ENCODE assay signal across 1 cellular context in genomic region chr22:19644314-19645223, GRCh38.
TF ChIP-seq lines count a peak whose summit lies in the region.

No MANE protein-coding gene starts in this region.

TF ChIP-seq in K562, 482 proteins besides CTCF, POLR2A, EP300 and RAD21 (continued from another document and continues in another):
- no peak; the same call in 1 of the 2 replicates for TF ChIP-seq PBX2 (CRISPR knock-in tag; IDR thresholded peaks at IDR 0.05; ENCODE audit: low read depth)
- TF ChIP-seq PBX2 (tag; conservative IDR thresholded peaks at IDR 0.05; ENCODE audit: low read depth) = no peak
- TF ChIP-seq, protein P1, sequence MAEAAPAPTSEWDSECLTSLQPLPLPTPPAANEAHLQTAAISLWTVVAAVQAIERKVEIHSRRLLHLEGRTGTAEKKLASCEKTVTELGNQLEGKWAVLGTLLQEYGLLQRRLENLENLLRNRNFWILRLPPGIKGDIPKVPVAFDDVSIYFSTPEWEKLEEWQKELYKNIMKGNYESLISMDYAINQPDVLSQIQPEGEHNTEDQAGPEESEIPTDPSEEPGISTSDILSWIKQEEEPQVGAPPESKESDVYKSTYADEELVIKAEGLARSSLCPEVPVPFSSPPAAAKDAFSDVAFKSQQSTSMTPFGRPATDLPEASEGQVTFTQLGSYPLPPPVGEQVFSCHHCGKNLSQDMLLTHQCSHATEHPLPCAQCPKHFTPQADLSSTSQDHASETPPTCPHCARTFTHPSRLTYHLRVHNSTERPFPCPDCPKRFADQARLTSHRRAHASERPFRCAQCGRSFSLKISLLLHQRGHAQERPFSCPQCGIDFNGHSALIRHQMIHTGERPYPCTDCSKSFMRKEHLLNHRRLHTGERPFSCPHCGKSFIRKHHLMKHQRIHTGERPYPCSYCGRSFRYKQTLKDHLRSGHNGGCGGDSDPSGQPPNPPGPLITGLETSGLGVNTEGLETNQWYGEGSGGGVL (CRISPR knock-in tag; IDR thresholded peaks at IDR 0.05) = no peak
- TF ChIP-seq, protein P2, sequence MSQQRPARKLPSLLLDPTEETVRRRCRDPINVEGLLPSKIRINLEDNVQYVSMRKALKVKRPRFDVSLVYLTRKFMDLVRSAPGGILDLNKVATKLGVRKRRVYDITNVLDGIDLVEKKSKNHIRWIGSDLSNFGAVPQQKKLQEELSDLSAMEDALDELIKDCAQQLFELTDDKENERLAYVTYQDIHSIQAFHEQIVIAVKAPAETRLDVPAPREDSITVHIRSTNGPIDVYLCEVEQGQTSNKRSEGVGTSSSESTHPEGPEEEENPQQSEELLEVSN (IDR thresholded peaks at IDR 0.05; ENCODE audit: borderline replicate concordance in 1 of 2, extremely low read depth in 1 of 2, insufficient read depth in 1 of 2, insufficient read length in 1 of 2, low read depth in 1 of 2, low read length in 1 of 2, poor library complexity in 1 of 2, severe bottlenecking in 1 of 2) = peak in 1 of 2 experiments; percentile 35
- TF ChIP-seq ZNF354B (CRISPR knock-in tag; IDR thresholded peaks at IDR 0.05) = no peak
- no peak for TF ChIP-seq NCOA1 (IDR thresholded peaks at IDR 0.05; ENCODE audit: low read depth)
- TF ChIP-seq ARID3B (CRISPR knock-in tag; IDR thresholded peaks at IDR 0.05; ENCODE audit: borderline replicate concordance) = 0 out of 2 replicates have a peak, but pooled peaks have one; percentile 55
- TF ChIP-seq CREB5 (CRISPR knock-in tag; IDR thresholded peaks at IDR 0.05) = no peak
- TF ChIP-seq HBP1 (CRISPR knock-in tag; IDR thresholded peaks at IDR 0.05) = no peak
- peak; percentile 19 for TF ChIP-seq KDM5B (IDR thresholded peaks at IDR 0.05; ENCODE audit: insufficient replicate concordance, low read depth, low read length)
- TF ChIP-seq HCFC1 (IDR thresholded peaks at IDR 0.05; ENCODE audit: low read depth, low read length) = no peak
- no peak; the same call in 1 of the 2 replicates for TF ChIP-seq ESRRA (IDR thresholded peaks at IDR 0.05; ENCODE audit: borderline replicate concordance, low read depth)
- no peak for TF ChIP-seq MEF2A (IDR thresholded peaks at IDR 0.05; ENCODE audit: control insufficient read depth, low read depth, low read length)
- TF ChIP-seq HNRNPL (IDR thresholded peaks at IDR 0.05; ENCODE audit: low read depth, low read length) = no peak
- TF ChIP-seq TFAP4 (CRISPR knock-in tag; IDR thresholded peaks at IDR 0.05; ENCODE audit: borderline replicate concordance) = no peak
- TF ChIP-seq HMG20B (CRISPR knock-in tag; IDR thresholded peaks at IDR 0.05) = no peak
- TF ChIP-seq IRF9 (tag; IDR thresholded peaks at IDR 0.05) = peak; percentile 13; the same call in 1 of the 2 replicates
- no peak for TF ChIP-seq SIN3A (IDR thresholded peaks at IDR 0.05; ENCODE audit: borderline replicate concordance in 2 of 2, control insufficient read depth in 1 of 2, low read depth in 2 of 2, low read length in 2 of 2)
- no peak for TF ChIP-seq ATF3 (IDR thresholded peaks at IDR 0.05)
- TF ChIP-seq ATF3 (CRISPR knock-in tag; conservative IDR thresholded peaks at IDR 0.05) = no peak
- TF ChIP-seq, protein P3, sequence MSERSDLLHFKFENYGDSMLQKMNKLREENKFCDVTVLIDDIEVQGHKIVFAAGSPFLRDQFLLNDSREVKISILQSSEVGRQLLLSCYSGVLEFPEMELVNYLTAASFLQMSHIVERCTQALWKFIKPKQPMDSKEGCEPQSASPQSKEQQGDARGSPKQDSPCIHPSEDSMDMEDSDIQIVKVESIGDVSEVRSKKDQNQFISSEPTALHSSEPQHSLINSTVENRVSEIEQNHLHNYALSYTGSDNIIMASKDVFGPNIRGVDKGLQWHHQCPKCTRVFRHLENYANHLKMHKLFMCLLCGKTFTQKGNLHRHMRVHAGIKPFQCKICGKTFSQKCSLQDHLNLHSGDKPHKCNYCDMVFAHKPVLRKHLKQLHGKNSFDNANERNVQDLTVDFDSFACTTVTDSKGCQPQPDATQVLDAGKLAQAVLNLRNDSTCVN (CRISPR knock-in tag; IDR thresholded peaks at IDR 0.05) = no peak
- TF ChIP-seq, protein P4, sequence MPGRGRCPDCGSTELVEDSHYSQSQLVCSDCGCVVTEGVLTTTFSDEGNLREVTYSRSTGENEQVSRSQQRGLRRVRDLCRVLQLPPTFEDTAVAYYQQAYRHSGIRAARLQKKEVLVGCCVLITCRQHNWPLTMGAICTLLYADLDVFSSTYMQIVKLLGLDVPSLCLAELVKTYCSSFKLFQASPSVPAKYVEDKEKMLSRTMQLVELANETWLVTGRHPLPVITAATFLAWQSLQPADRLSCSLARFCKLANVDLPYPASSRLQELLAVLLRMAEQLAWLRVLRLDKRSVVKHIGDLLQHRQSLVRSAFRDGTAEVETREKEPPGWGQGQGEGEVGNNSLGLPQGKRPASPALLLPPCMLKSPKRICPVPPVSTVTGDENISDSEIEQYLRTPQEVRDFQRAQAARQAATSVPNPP (IDR thresholded peaks at IDR 0.05; ENCODE audit: borderline replicate concordance, insufficient read depth, insufficient read length) = no peak
- TF ChIP-seq WHSC1 (IDR thresholded peaks at IDR 0.05; ENCODE audit: low read length) = no peak
- no peak for TF ChIP-seq CBX3 (IDR thresholded peaks at IDR 0.05; ENCODE audit: borderline replicate concordance in 1 of 2, low read length in 2 of 2)
- no peak for TF ChIP-seq POLR2H (tag; IDR thresholded peaks at IDR 0.05; ENCODE audit: low read depth)
- TF ChIP-seq C11orf30 (IDR thresholded peaks at IDR 0.05; ENCODE audit: low read depth) = no peak
- peak; percentile 57; the same call in 1 of the 2 replicates for TF ChIP-seq ESRRB (CRISPR knock-in tag; IDR thresholded peaks at IDR 0.05; ENCODE audit: borderline replicate concordance)
- TF ChIP-seq GABPB2 (CRISPR knock-in tag; conservative IDR thresholded peaks at IDR 0.05) = no peak
- no peak for TF ChIP-seq PHF8 (IDR thresholded peaks at IDR 0.05; ENCODE audit: borderline replicate concordance, low read length)
- TF ChIP-seq TFAM (CRISPR knock-in tag; conservative IDR thresholded peaks at IDR 0.05) = no peak
- TF ChIP-seq USF2 (CRISPR knock-in tag; IDR thresholded peaks at IDR 0.05) = peak; percentile 53; the same call in 1 of the 2 replicates
- TF ChIP-seq NFE2 (IDR thresholded peaks at IDR 0.05; ENCODE audit: low read depth) = no peak
- TF ChIP-seq MAFK (IDR thresholded peaks at IDR 0.05; ENCODE audit: low read length) = peak; percentile 27
- TF ChIP-seq TAF15 (IDR thresholded peaks at IDR 0.05; ENCODE audit: low read depth, low read length) = no peak
- no peak for TF ChIP-seq NR1H2 (CRISPR knock-in tag; IDR thresholded peaks at IDR 0.05)
- no peak for TF ChIP-seq MXI1 (IDR thresholded peaks at IDR 0.05; ENCODE audit: low read depth, low read length)
- TF ChIP-seq TAF1 (IDR thresholded peaks at IDR 0.05; ENCODE audit: control insufficient read depth, extremely low read depth, insufficient read depth, low read length, severe bottlenecking) = no peak
- no peak for TF ChIP-seq BCOR (IDR thresholded peaks at IDR 0.05)
- TF ChIP-seq POLR2B (IDR thresholded peaks at IDR 0.05; ENCODE audit: low read depth, partially characterized antibody) = no peak
- no peak for TF ChIP-seq ETV1 (tag; conservative IDR thresholded peaks at IDR 0.05; ENCODE audit: low read depth)
- TF ChIP-seq ZNF133 (CRISPR knock-in tag; IDR thresholded peaks at IDR 0.05) = no peak
- no peak for TF ChIP-seq CBX2 (IDR thresholded peaks at IDR 0.05; ENCODE audit: insufficient read depth, low read length, poor library complexity, severe bottlenecking)
- TF ChIP-seq RBM39 (optimal IDR thresholded peaks at IDR 0.05; ENCODE audit: low read depth, low read length) = peak; percentile 22
- TF ChIP-seq ZNF165 (CRISPR knock-in tag; IDR thresholded peaks at IDR 0.05; ENCODE audit: borderline replicate concordance) = 0 out of 2 replicates have a peak, but pooled peaks have one; percentile 23
